In the genomic region with DNA sequence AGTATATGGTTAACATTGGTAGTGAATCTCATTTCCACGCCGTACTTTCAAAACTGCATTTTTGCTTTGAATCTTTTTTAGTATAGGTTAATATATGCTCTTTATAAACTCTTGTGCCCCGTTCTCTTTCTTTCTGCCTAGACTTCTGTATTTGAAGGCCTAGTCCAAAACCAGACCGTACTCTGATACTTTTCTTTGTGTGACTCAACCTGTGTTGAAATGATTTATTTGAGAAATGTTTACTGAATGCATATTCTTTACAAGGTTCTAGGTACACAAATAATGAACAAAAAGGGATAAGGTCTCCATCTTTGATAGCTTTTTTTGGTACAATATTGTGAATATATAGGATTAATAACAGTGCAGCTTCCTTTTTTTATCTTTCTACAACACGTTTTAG, we compare ENCODE assay signal across 22 cellular contexts. TPM values are rescaled to one million over a fixed set of nuclear protein-coding genes. Genes with fewer than 3 reads are reported as not detected.
"Had no signal": no experiment of that assay in that cellular context is flagged by ENCODE, and none has a peak within 500 bp of the region (broad histone marks: within the 10 kb centered on the region; RNA-seq: fewer than 3 reads in every experiment).

No MANE protein-coding gene starts in this region.

- H3K27me3 Mint-ChIP-seq: dendritic cell treated with granulocyte-macrophage colony-stimulating factor and Interleukin-4, amounts not matched to agents 40 ng/mL and 50 ng/mL, for 4 days; memory B cell had no signal

- DNase-seq: erythroblast; foreskin melanocyte; heart left ventricle; hippocampal formation; islet precursor cell; lower lobe of right lung; natural killer cell; posterior cingulate gyrus; sigmoid colon; stimulated activated CD4-positive, alpha-beta T cell treated with anti-CD3 and anti-CD28 coated beads, Interleukin-2, amount 100 ng/mL, for 24 hours; stimulated activated naive CD4-positive, alpha-beta T cell treated with Interleukin-2 at 50 U/mL for 16 hours; thyroid gland; upper lobe of left lung; uterus had no signal

- H3K27me3 ChIP-seq: heart left ventricle, right atrium auricular region, sigmoid colon, suprapubic skin, thyroid gland, upper lobe of left lung, uterus had no signal

- H3K27ac Mint-ChIP-seq: memory B cell, mesothelial cell of epicardium had no signal

- H3K36me3 ChIP-seq: right atrium auricular region, sigmoid colon, suprapubic skin, thyroid gland, uterus had no signal

- H3K4me3 Mint-ChIP-seq: dendritic cell treated with granulocyte-macrophage colony-stimulating factor and Interleukin-4, amounts not matched to agents 40 ng/mL and 50 ng/mL, for 4 days; memory B cell; mesothelial cell of epicardium; natural killer cell; neural crest cell had no signal

- H3K4me3 ChIP-seq: heart left ventricle, lower lobe of right lung, right atrium auricular region, sigmoid colon, skin epidermis, suprapubic skin, thyroid gland, upper lobe of left lung, uterus had no signal

- H3K9me3 Mint-ChIP-seq: dendritic cell treated with granulocyte-macrophage colony-stimulating factor and Interleukin-4, amounts not matched to agents 40 ng/mL and 50 ng/mL, for 4 days; memory B cell; mesothelial cell of epicardium; natural killer cell; neural crest cell had no signal

- H3K36me3 Mint-ChIP-seq: memory B cell, mesothelial cell of epicardium, natural killer cell had no signal

- ATAC-seq: heart left ventricle, left lobe of liver, lower lobe of right lung, natural killer cell had no signal

- H3K27ac ChIP-seq: lower lobe of right lung, thyroid gland had no signal

- H3K9me3 ChIP-seq: heart left ventricle, lower lobe of right lung, right atrium auricular region, sigmoid colon, suprapubic skin, thyroid gland, upper lobe of left lung, uterus had no signal

RNA-seq across cellular contexts. Expression of a gene that starts 50.5 kb away (rescaled TPM):
- total RNA-seq: natural killer cell had no signal
